ENCODE assay signal across 10 cellular contexts in genomic region chr12:46385439-46385838, GRCh38. TPM values are rescaled to one million over a fixed set of nuclear protein-coding genes. Genes with fewer than 3 reads are reported as not detected.
DNase-seq lines count a peak whose midpoint lies in the region; ATAC-seq, FAIRE-seq and TF ChIP-seq lines count a peak whose summit lies in the region.
"Had no signal": no experiment of that assay in that cellular context is flagged by ENCODE, and none has a peak within 500 bp of the region (broad histone marks: within the 10 kb centered on the region; RNA-seq: fewer than 3 reads in every experiment).

No MANE protein-coding gene starts in this region.

- intact Hi-C loops in heart left ventricle (cut with DNase I) (loop anchor here in 6 of 10 donors (5.0 to 10.0 kb wide), 9 partner anchors 79 to 391 kb away; partner anchors contain the start of gene SCAF11 (in 1 of the 6)), cardiac septum (cut with DNase I) (no loop called here), uterus (cut with DNase I; ENCODE audit: low total_unique reads) (no loop called here), pancreas (cut with DNase I) (no loop called here)

- peak overlapping the region; percentile 14 for H4K8ac ChIP-seq in mesenchymal stem cell (ENCODE audit: low read length)

- no peaks in the 10 kb centered on the region for H3K27me3 Mint-ChIP-seq in T-cell

- H3K9me3 ChIP-seq in heart left ventricle (no peaks in the 10 kb centered on the region), mesenchymal stem cell (ENCODE audit: control insufficient read depth, low read length) (no peaks in the 10 kb centered on the region), uterus (no peaks in the 10 kb centered on the region), pancreas (no peaks in the 10 kb centered on the region)

- peak overlapping the region in 1 of 3 donors; percentile 39 for H3K4me3 Mint-ChIP-seq in T-cell

- in situ Hi-C loops in astrocyte of the spinal cord (cut with HindIII; ENCODE audit: low sequenced_read_pairs), result no loop called here

- TF ChIP-seq POLR2A in heart left ventricle (IDR thresholded peaks at IDR 0.05), result no peak
- no peak for TF ChIP-seq POLR2A in uterus (IDR thresholded peaks at IDR 0.05)

- H3K4me2 ChIP-seq in mesenchymal stem cell (ENCODE audit: low read length, poor library complexity, severe bottlenecking), result no peak overlapping the region

- H2AK5ac ChIP-seq in mesenchymal stem cell (ENCODE audit: low read length, severe bottlenecking), result peak overlapping the region; percentile 5

- H3K36me3 Mint-ChIP-seq in T-cell, result peaks cover 6% of the 10 kb centered on the region

- H2BK5ac ChIP-seq in mesenchymal stem cell (ENCODE audit: low read depth, low read length, poor library complexity, severe bottlenecking), result peak overlapping the region; percentile 0

- 61 to 86% (median 82%) methylated on average over 5 of the region's 5 CpGs for WGBS in heart left ventricle, 4 donors
- 60% methylated on average over 4 of the region's 5 CpGs for WGBS in mesenchymal stem cell
- WGBS in pancreas, 2 donors, result 79 to 84% methylated on average over 5 of the region's 5 CpGs

- no peak for DNase-seq in heart left ventricle
- no peak for DNase-seq in cardiac septum (ENCODE audit: low spot score)
- DNase-seq in astrocyte of the spinal cord (ENCODE audit: low read depth, low spot score), result peak; percentile 15
- DNase-seq in mesenchymal stem cell, result peak; percentile 32
- no peak for DNase-seq in uterus
- no peak for DNase-seq in pancreas
- DNase-seq in T-cell, result no peak
- DNase-seq: NCI-H446 treated with DMSO at 0.1 percent for 48 hours; stimulated activated CD8-positive, alpha-beta memory T cell treated with anti-CD3 and anti-CD28 coated beads, Interleukin-4, amount 100 ng/mL, for 48 hours had no signal

- peak overlapping the region; percentile 73 for H2BK15ac ChIP-seq in mesenchymal stem cell (ENCODE audit: low read depth, poor library complexity, severe bottlenecking)

- no peak for FAIRE-seq in pancreas (lab: Jason Lieb, UNC)

- H3K9me3 Mint-ChIP-seq in T-cell, result no peaks in the 10 kb centered on the region

- H3K4me1 Mint-ChIP-seq in T-cell, result peaks cover 43 to 49% (median 44%) of the 10 kb centered on the region in 3 donors

- H2BK120ac ChIP-seq in mesenchymal stem cell (ENCODE audit: low read depth, low read length), result peak overlapping the region; percentile 86

- peak overlapping the region; percentile 97 for H3K9ac ChIP-seq in mesenchymal stem cell (ENCODE audit: low read length)

- no peak overlapping the region for H3K4me3 ChIP-seq in heart left ventricle
- H3K4me3 ChIP-seq in astrocyte of the spinal cord (ENCODE audit: low read depth, low read length), result no peak overlapping the region
- no peak overlapping the region for H3K4me3 ChIP-seq in mesenchymal stem cell (ENCODE audit: insufficient read depth in 1 of 2, low read depth in 1 of 2, low read length in 2 of 2)
- no peak overlapping the region for H3K4me3 ChIP-seq in uterus
- H3K4me3 ChIP-seq in pancreas, result no peak overlapping the region

- H3K23ac ChIP-seq in mesenchymal stem cell (ENCODE audit: low read length in 2 of 2), result no peak overlapping the region

- H3K27me3 ChIP-seq in heart left ventricle, result no peaks in the 10 kb centered on the region
- H3K27me3 ChIP-seq in mesenchymal stem cell (ENCODE audit: control insufficient read depth in 1 of 2, insufficient read depth in 1 of 2, low read length in 2 of 2), result no peaks in the 10 kb centered on the region
- H3K27me3 ChIP-seq in uterus, result no peaks in the 10 kb centered on the region
- H3K27me3 ChIP-seq in pancreas, result no peaks in the 10 kb centered on the region

- H3K27ac Mint-ChIP-seq in T-cell, result no peak overlapping the region

- peak overlapping the region; percentile 49 to 88 for H3K18ac ChIP-seq in mesenchymal stem cell (ENCODE audit: low read depth in 1 of 2, low read length in 2 of 2)

- H3K36me3 ChIP-seq in heart left ventricle (no peaks in the 10 kb centered on the region), mesenchymal stem cell (ENCODE audit: control insufficient read depth in 1 of 2, insufficient read depth in 2 of 2, low read depth in 1 of 2, low read length in 2 of 2) (peaks cover 0 to 6% of the 10 kb centered on the region in 2 experiments), uterus (no peaks in the 10 kb centered on the region), pancreas (no peaks in the 10 kb centered on the region)

- peak overlapping the region; percentile 67 to 94 for H2BK12ac ChIP-seq in mesenchymal stem cell (ENCODE audit: low read length in 2 of 2)

- H2AFZ ChIP-seq in mesenchymal stem cell (ENCODE audit: low read depth, low read length), result no peak overlapping the region

- POLR2A ChIA-PET in T-cell (lab: Charles Lee), result interaction anchor here (0.6 kb wide), 2 partner anchors 161 to 189 kb away, joined by 3 to 10 read pairs; no protein-coding TSS in a partner anchor

- H4K91ac ChIP-seq in mesenchymal stem cell (ENCODE audit: low read length), result peak overlapping the region; percentile 90

- CTCF ChIA-PET in T-cell (lab: Charles Lee), result interaction anchor here (0.6 to 0.7 kb wide), 2 partner anchors 21 to 922 kb away, joined by 3 to 9 read pairs; no protein-coding TSS in a partner anchor

- ATAC-seq in heart left ventricle (no peak), GM21381 (IDR thresholded peaks at IDR 0.05; ENCODE audit: unreplicated experiment) (no peak), pancreas (no peak), T-cell (replicated peaks in 1 of 4) (no peak)

- H3K79me1 ChIP-seq in mesenchymal stem cell (replicated peaks; ENCODE audit: low read length, poor library complexity, severe bottlenecking), result no peaks in the 10 kb centered on the region

- H3K27ac ChIP-seq in heart left ventricle (peak overlapping the region in 10 of 12 donors; percentile 49 to 100 (median 100)), mesenchymal stem cell (ENCODE audit: low read length, poor library complexity, severe bottlenecking) (peak overlapping the region; percentile 99), uterus (peak overlapping the region; percentile 100), pancreas (peak overlapping the region in 2 of 4 donors; percentile 98 to 100)

- no peak for TF ChIP-seq CTCF in heart left ventricle (IDR thresholded peaks at IDR 0.05)
- no peak for TF ChIP-seq CTCF in astrocyte of the spinal cord (IDR thresholded peaks at IDR 0.05; ENCODE audit: low read depth, low read length)
- TF ChIP-seq CTCF in uterus (IDR thresholded peaks at IDR 0.05), result no peak
- no peak for TF ChIP-seq CTCF in pancreas (IDR thresholded peaks at IDR 0.05)

- peak overlapping the region; percentile 15 to 16 for H3K4ac ChIP-seq in mesenchymal stem cell (ENCODE audit: low read depth in 1 of 2, low read length in 2 of 2)

- H3K14ac ChIP-seq in mesenchymal stem cell (ENCODE audit: low read length in 2 of 2), result peak overlapping the region in 1 of 2 experiments; percentile 5

- peaks cover 0 to 71% (median 50%) of the 10 kb centered on the region in 12 donors for H3K4me1 ChIP-seq in heart left ventricle
- H3K4me1 ChIP-seq in mesenchymal stem cell (ENCODE audit: control insufficient read depth, insufficient read depth, low read depth, low read length), result peaks cover 10% of the 10 kb centered on the region
- H3K4me1 ChIP-seq in uterus, result peaks cover 3 to 20% of the 10 kb centered on the region in 2 donors
- peaks cover 11 to 41% (median 33%) of the 10 kb centered on the region in 3 donors for H3K4me1 ChIP-seq in pancreas

RNA-seq across cellular contexts. Expression of gene SLC38A2, which starts 12.9 kb away (rescaled TPM):
- 100 to 1,000 TPM in 7 of 9 donors, 10 to 100 TPM in 2; 82.1 to 373 (median 161) TPM for total RNA-seq in heart left ventricle
- 100 to 1,000 TPM in 1 of 2 donors, 10 to 100 TPM in 1; 39.7 to 195 TPM for polyA plus RNA-seq in heart left ventricle
- total RNA-seq in cardiac septum, result 140 TPM
- polyA plus RNA-seq in mesenchymal stem cell (2013, experiment 1 of 2), result 438 TPM
- 429 TPM for polyA plus RNA-seq in mesenchymal stem cell (2013, experiment 2 of 2)
- total RNA-seq in uterus, result 100 to 1,000 TPM; 234 to 487 (median 372) TPM
- 100 to 1,000 TPM in 1 of 6 donors, 10 to 100 TPM in 5; 32.4 to 155 (median 81.5) TPM for total RNA-seq in pancreas
- 10 to 100 TPM; 24.2 to 49.3 TPM for polyA plus RNA-seq in pancreas
- 100 to 1,000 TPM; 165 to 265 (median 217) TPM for total RNA-seq in T-cell

Comparison
In these comparisons a context has a peak if more than half of its experiments do, and no peak if none do; other contexts are left out.
1. intact Hi-C loops: an anchor here in heart left ventricle (5.0 to 10.0 kb wide); none called in cardiac septum, uterus and pancreas.
2. DNase-seq: peak in astrocyte of the spinal cord (single experiment) and mesenchymal stem cell (single experiment); none in heart left ventricle (0 of 5), cardiac septum (single experiment), uterus (0 of 2), pancreas (0 of 6) and T-cell (0 of 34).